8 cellular contexts compared by ENCODE assay signal in the genomic region with DNA sequence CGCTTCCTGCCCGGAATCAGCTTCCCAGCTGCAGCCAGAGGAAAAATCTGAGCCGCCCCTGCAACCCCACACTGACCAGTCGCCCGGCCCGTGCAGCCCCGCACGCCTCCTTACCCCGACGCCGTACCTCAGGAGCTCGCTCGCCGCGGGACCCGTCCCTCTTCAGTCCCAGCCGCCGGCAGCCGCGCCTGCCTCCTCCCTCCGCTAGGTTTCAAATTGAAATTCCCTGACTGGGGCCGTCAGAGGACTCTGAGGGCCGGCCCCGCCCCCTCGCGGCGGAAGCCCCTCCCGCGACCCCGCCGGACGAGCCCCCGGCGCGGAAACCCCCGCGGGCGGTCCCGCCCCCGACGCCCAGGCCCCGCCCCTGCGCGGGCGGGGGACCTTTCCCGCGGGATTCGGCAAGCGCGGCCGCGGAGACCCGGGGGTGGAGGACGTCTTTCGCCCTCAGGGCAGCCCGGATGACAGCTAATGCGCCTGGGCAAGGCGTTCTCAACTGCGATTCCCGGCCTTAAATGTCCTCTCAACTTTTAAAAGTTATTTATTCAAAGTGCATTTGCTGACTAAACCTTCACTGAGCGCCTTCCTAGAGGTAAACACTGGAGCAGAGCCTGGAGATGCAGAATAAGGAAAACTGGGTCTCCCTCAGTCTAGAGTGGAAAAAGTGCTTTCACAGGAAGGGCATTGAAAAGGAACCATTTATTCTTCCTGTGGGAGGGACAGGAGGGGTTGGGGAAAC. TPM values are rescaled to one million over a fixed set of nuclear protein-coding genes. Genes with fewer than 3 reads are reported as not detected.
DNase-seq lines count a peak whose midpoint lies in the region; ATAC-seq and TF ChIP-seq lines count a peak whose summit lies in the region.

TSS of gene EPB41L2 (minus strand) at position 218 of the 736 bp plus-strand sequence. CDS start 106,760 bp downstream, outside the sequence.

- H3K36me3 ChIP-seq in SJCRH30, result no peaks in the 10 kb centered on the region
- H3K36me3 ChIP-seq in neuron (ENCODE audit: insufficient read depth, low read length), result no peaks in the 10 kb centered on the region
- no peaks in the 10 kb centered on the region for H3K36me3 ChIP-seq in subcutaneous abdominal adipose tissue (ENCODE audit: control insufficient read depth in 5 of 5, insufficient read depth in 5 of 5, low read length in 5 of 5)

- peak; percentile 28 for DNase-seq in COR-L47 (lab: John Stamatoyannopoulos, UW)
- peak; percentile 60 for DNase-seq in HPDE6-E6E7 (ENCODE audit: extremely low spot score)
- peak; percentile 90 to 93 for DNase-seq in SJCRH30
- DNase-seq in activated gamma-delta T cell treated with anti-CD3 and anti-CD28 coated beads, Interleukin-2, amount 50 U/mL, for 16 hours (ENCODE audit: low read depth), result peak; percentile 65
- peak; percentile 46 to 64 for DNase-seq in foreskin keratinocyte

- H3K27ac ChIP-seq in SJCRH30 (peak within 1 kb of the TSS; percentile 84), foreskin keratinocyte (peak within 1 kb of the TSS; percentile 70), subcutaneous abdominal adipose tissue (ENCODE audit: low read depth, low read length) (peak within 1 kb of the TSS; percentile 91)

- peak within 1 kb of the TSS; percentile 97 for H3K4me3 ChIP-seq in SJCRH30
- H3K4me3 ChIP-seq in neuron (ENCODE audit: low read length), result peak within 1 kb of the TSS; percentile 98
- peak within 1 kb of the TSS; percentile 68 to 90 (median 77) for H3K4me3 ChIP-seq in subcutaneous abdominal adipose tissue (ENCODE audit: low read depth in 1 of 5, low read length in 5 of 5)

- H3K4me1 ChIP-seq in SJCRH30, result peaks cover 32% of the 10 kb centered on the region
- H3K4me1 ChIP-seq in foreskin keratinocyte, result peaks cover 6% of the 10 kb centered on the region
- H3K4me1 ChIP-seq in neuron (ENCODE audit: insufficient read depth, low read length), result peaks cover 15% of the 10 kb centered on the region
- H3K4me1 ChIP-seq in subcutaneous abdominal adipose tissue (ENCODE audit: control insufficient read depth in 5 of 5, insufficient read depth in 5 of 5, low read length in 5 of 5), result peaks cover 3 to 32% (median 25%) of the 10 kb centered on the region in 5 donors

- peak within 1 kb of the TSS; percentile 71 to 92 (median 79) for H3K9ac ChIP-seq in subcutaneous abdominal adipose tissue (ENCODE audit: low read length in 5 of 5)

- ATAC-seq in GM19467 (IDR thresholded peaks at IDR 0.05; ENCODE audit: unreplicated experiment), result peak; percentile 78
- ATAC-seq in foreskin keratinocyte, result peak; percentile 91

- H3K9me3 ChIP-seq in SJCRH30 (replicated peaks) (no peaks in the 10 kb centered on the region), neuron (ENCODE audit: low read length) (no peaks in the 10 kb centered on the region), subcutaneous abdominal adipose tissue (ENCODE audit: control insufficient read depth in 5 of 5, low read length in 5 of 5) (no peaks in the 10 kb centered on the region)

- H3K27me3 ChIP-seq in SJCRH30 (no peaks in the 10 kb centered on the region), foreskin keratinocyte (no peaks in the 10 kb centered on the region), neuron (ENCODE audit: insufficient read depth, low read length) (no peaks in the 10 kb centered on the region), subcutaneous abdominal adipose tissue (ENCODE audit: control insufficient read depth in 5 of 5, insufficient read depth in 4 of 5, low read length in 5 of 5) (no peaks in the 10 kb centered on the region)

- H2AFZ ChIP-seq in neuron (ENCODE audit: low read depth, low read length), result peak within 1 kb of the TSS; percentile 95

- peak; percentile 22 for TF ChIP-seq CTCF in foreskin keratinocyte (conservative IDR thresholded peaks at IDR 0.05)

RNA-seq across cellular contexts. Expression of gene EPB41L2, which starts in this region (rescaled TPM):
- total RNA-seq in SJCRH30 (2014; rRNA removed; shearing (Covaris generic)), result 89.3 and 95.9 TPM in 2 replicates
- total RNA-seq in foreskin keratinocyte, result 35.9 and 38.7 TPM in 2 replicates
- 17.6 and 19.6 TPM in 2 replicates for polyA plus RNA-seq in foreskin keratinocyte

Comparison
In these comparisons a context has a peak if more than half of its experiments do, and no peak if none do; other contexts are left out.
1. Peak in every context shown above with its lines: DNase-seq, ATAC-seq, H3K4me3 ChIP-seq and H3K27ac ChIP-seq.
2. DNase-seq: peak in every context shown above with its lines; median percentile 92 in SJCRH30; 65 in activated gamma-delta T cell treated with anti-CD3 and anti-CD28 coated beads, Interleukin-2, amount 50 U/mL, for 16 hours; 60 in HPDE6-E6E7; 55 in foreskin keratinocyte; 28 in COR-L47.